In genomic region chr6:45441811-45442453, GRCh38 we compare ENCODE assay signal across 1 cellular context.
TF ChIP-seq lines count a peak whose summit lies in the region.

No MANE protein-coding gene starts in this region.

TF ChIP-seq in HCT116, 20 proteins besides CTCF, POLR2A, EP300 and RAD21 (continued from another document):
- TF ChIP-seq TCF7L2 (IDR thresholded peaks at IDR 0.05; ENCODE audit: borderline replicate concordance, extremely low read depth, insufficient read depth, insufficient read length) (peak; percentile 51), POLR2AphosphoS5 (IDR thresholded peaks at IDR 0.05; ENCODE audit: low read depth, low read length) (no peak), SRF (IDR thresholded peaks at IDR 0.05; ENCODE audit: low read depth) (no peak), EZH2phosphoT487 (IDR thresholded peaks at IDR 0.05; ENCODE audit: borderline replicate concordance) (no peak), ATF3 (IDR thresholded peaks at IDR 0.05) (no peak)
